ENCODE assay signal across 8 cellular contexts in the genomic region with DNA sequence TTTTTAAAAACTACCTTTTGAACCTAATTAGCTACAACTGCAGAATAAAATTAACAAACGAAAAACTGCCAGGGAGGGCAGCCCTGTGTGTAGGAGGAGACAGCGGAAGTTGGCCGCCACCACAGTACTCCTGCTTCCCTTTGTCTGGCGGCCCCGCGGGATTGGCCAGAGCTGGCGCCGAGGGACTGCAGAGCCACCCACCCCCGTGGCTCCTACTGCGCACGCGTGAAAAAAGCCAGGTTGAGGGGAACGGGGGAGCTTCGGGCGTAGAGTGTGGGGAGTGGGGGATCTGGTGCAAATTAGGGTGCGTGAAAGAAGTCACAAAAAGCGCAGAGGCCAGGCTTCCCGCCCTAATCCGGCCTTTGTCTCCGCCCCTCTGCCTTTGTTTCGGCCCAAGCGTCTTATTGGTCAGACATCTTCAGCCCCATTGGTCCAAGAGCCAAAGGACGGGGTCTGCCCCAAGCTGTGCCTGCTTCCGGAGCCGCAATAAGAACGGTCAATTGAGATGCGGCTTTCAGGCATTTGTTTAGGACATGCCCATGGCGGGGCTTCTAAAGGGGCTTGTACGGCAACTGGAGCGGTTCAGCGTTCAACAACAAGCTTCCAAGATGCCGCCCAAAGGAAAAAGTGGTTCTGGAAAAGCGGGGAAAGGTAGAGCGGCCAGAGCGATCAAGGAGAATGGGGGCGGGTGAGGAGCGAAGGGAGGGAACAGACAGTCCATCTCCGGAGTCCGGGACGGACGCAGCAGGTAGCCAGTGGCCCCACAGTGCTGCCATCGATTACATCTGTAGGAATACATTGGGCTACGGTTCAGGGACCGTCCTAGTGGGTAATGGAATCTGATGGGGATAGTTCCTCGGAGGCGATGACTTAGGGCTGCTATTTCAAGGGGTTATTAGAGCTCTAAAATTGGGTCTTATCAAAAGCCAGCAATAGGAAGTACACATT. TPM values are rescaled to one million over a fixed set of nuclear protein-coding genes. Genes with fewer than 3 reads are reported as not detected.
A peak's percentile ranks its signal among the peaks of the same experiment; 100 is the strongest.
DNase-seq lines count a peak whose midpoint lies in the region; ATAC-seq lines count a peak whose summit lies in the region.

Gene PIN4, plus strand, starts transcription at position 580 of the 948 bp plus-strand sequence. Its CDS starts 29 bp downstream, at position 609.

- H3K4me3 Mint-ChIP-seq in activated CD8-positive, alpha-beta memory T cell treated with anti-CD3 and anti-CD28 coated beads, Interleukin-2, amount 10 ng/mL, durations not matched to agents 7 days and 5 days, result no peak within 1 kb of the TSS

- H3K9me3 Mint-ChIP-seq in activated CD8-positive, alpha-beta memory T cell treated with anti-CD3 and anti-CD28 coated beads, Interleukin-2, amount 10 ng/mL, durations not matched to agents 7 days and 5 days (ENCODE audit: low read depth), result no peaks in the 10 kb centered on the region

- H3K36me3 Mint-ChIP-seq in activated CD8-positive, alpha-beta memory T cell treated with anti-CD3 and anti-CD28 coated beads, Interleukin-2, amount 10 ng/mL, durations not matched to agents 7 days and 5 days, result peaks cover 3% of the 10 kb centered on the region

- no peaks in the 10 kb centered on the region for H3K27me3 Mint-ChIP-seq in activated CD8-positive, alpha-beta memory T cell treated with anti-CD3 and anti-CD28 coated beads, Interleukin-2, amount 10 ng/mL, durations not matched to agents 7 days and 5 days

- in situ Hi-C loops in endometrial microvascular endothelial cells (cut with HindIII; ENCODE audit: inconsistent ontology term, low pct_unique_long_range_greater_than_20kb, low sequenced_read_pairs), result no loop called here

- DNase-seq in COR-L47 (lab: John Stamatoyannopoulos, UW) (peak; percentile 93), HUDEP-2 (lab: John Stamatoyannopoulos, UW; ENCODE audit: unreplicated experiment in 76 of 76) (peak; percentile 21 to 94 (median 84)), NOMO-1 treated with dmso at 0.1 percent for 144 hours (lab: John Stamatoyannopoulos, UW; ENCODE audit: unreplicated experiment) (peak; percentile 90), mesenteric fat pad (ENCODE audit: low spot score) (peak; percentile 91)
- DNase-seq in activated CD8-positive, alpha-beta memory T cell treated with anti-CD3 and anti-CD28 coated beads, Interleukin-2, amount 10 ng/mL, durations not matched to agents 7 days and 5 days, result peak; percentile 91
- peak; percentile 42 for DNase-seq in stimulated activated CD8-positive, alpha-beta memory T cell treated with anti-CD3 and anti-CD28 coated beads, Interleukin-15, amount 100 ng/mL, for 24 hours (ENCODE audit: low read depth)

- CTCF ChIA-PET in activated CD8-positive, alpha-beta memory T cell treated with anti-CD3 and anti-CD28 coated beads, Interleukin-2, amount 10 ng/mL, durations not matched to agents 7 days and 5 days (lab: Charles Lee), result interaction anchor here (1.2 to 1.7 kb wide), 3 partner anchors 95 to 163 kb away, joined by 3 to 5 read pairs (median 3); partner anchors contain the start of gene RPS4X

- peak; percentile 91 for ATAC-seq in GM21390 (IDR thresholded peaks at IDR 0.05; ENCODE audit: unreplicated experiment)
- ATAC-seq in activated CD8-positive, alpha-beta memory T cell treated with anti-CD3 and anti-CD28 coated beads, Interleukin-2, amount 10 ng/mL, durations not matched to agents 7 days and 5 days, result peak; percentile 96

- H3K27ac Mint-ChIP-seq in activated CD8-positive, alpha-beta memory T cell treated with anti-CD3 and anti-CD28 coated beads, Interleukin-2, amount 10 ng/mL, durations not matched to agents 7 days and 5 days, result no peak within 1 kb of the TSS

- peaks cover 8% of the 10 kb centered on the region for H3K4me1 Mint-ChIP-seq in activated CD8-positive, alpha-beta memory T cell treated with anti-CD3 and anti-CD28 coated beads, Interleukin-2, amount 10 ng/mL, durations not matched to agents 7 days and 5 days

RNA-seq across cellular contexts. Expression of gene PIN4, which starts in this region (rescaled TPM):
- 10 to 100 TPM in 1 of 2 experiments, 1 to 10 TPM in 1; 8.4 to 11.0 TPM for total RNA-seq in activated CD8-positive, alpha-beta memory T cell treated with anti-CD3 and anti-CD28 coated beads, Interleukin-2, amount 10 ng/mL, durations not matched to agents 7 days and 5 days
- 12.5 TPM for total RNA-seq in endometrial microvascular endothelial cells (ENCODE audit: inconsistent ontology term)
- 6.8 TPM for total RNA-seq in mesenteric fat pad

Comparison
In these comparisons a context has a peak if more than half of its experiments do, and no peak if none do; other contexts are left out.
1. Peak in every context shown above with its lines: DNase-seq and ATAC-seq.
2. DNase-seq: peak in every context shown above with its lines; median percentile 93 in COR-L47; 91 in activated CD8-positive, alpha-beta memory T cell treated with anti-CD3 and anti-CD28 coated beads, Interleukin-2, amount 10 ng/mL, durations not matched to agents 7 days and 5 days; 91 in mesenteric fat pad; 90 in NOMO-1 treated with dmso at 0.1 percent for 144 hours; 84 in HUDEP-2; 42 in stimulated activated CD8-positive, alpha-beta memory T cell treated with anti-CD3 and anti-CD28 coated beads, Interleukin-15, amount 100 ng/mL, for 24 hours.